27 cellular contexts compared by ENCODE assay signal in the genomic region with DNA sequence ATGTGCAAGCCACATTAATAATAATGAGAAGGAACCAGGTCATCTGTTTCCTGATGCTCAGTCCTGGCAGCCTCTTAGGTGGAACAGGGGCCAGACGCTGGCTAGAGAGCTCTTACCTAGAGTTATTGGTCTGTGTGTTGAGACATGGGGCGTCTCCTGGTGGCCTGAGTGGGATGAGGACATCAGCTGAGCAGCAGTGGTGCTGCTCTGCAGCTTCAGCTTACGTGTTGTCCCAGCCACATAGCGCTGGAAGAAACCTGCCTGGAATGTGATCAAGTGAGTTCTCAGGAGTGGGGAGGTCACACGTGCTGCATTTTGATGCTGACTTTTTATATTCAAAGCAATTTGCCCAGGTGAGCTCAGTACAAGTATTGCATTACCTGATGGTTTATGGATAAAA.
"Had no signal": no experiment of that assay in that cellular context is flagged by ENCODE, and none has a peak within 500 bp of the region (broad histone marks: within the 10 kb centered on the region; RNA-seq: fewer than 3 reads in every experiment).

No MANE protein-coding gene starts in this region.

- H3K9me3 Mint-ChIP-seq: activated CD8-positive, alpha-beta T cell treated with anti-CD3 and anti-CD28 coated beads for 36 hours; activated T-cell treated with anti-CD3 and anti-CD28 coated beads, Interleukin-2, amount 50 U/mL, for 4 hours; activated T-helper 17 cell treated with anti-CD3 and anti-CD28 coated beads, Interleukin-2, amount 50 U/mL, for 72 hours; central memory CD8-positive, alpha-beta T cell; dendritic cell treated with granulocyte-macrophage colony-stimulating factor and Interleukin-4, amounts not matched to agents 40 ng/mL and 50 ng/mL, for 4 days had no signal

- H3K4me3 Mint-ChIP-seq: activated B cell treated with CpG ODN at 0.5 μM for 24 hours; activated CD8-positive, alpha-beta T cell treated with anti-CD3 and anti-CD28 coated beads for 36 hours; activated naive CD8-positive, alpha-beta T cell; activated T-cell treated with anti-CD3 and anti-CD28 coated beads, Interleukin-2, amount 50 U/mL, for 4 hours; activated T-helper 17 cell treated with anti-CD3 and anti-CD28 coated beads, Interleukin-2, amount 50 U/mL, for 72 hours; central memory CD8-positive, alpha-beta T cell; dendritic cell treated with granulocyte-macrophage colony-stimulating factor and Interleukin-4, amounts not matched to agents 40 ng/mL and 50 ng/mL, for 4 days; effector memory CD8-positive, alpha-beta T cell had no signal

- H3K36me3 ChIP-seq: brain microvascular endothelial cell, esophagus muscularis mucosa, WERI-Rb-1 had no signal

- H3K36me3 Mint-ChIP-seq: activated naive CD8-positive, alpha-beta T cell had no signal

- H3K27me3 ChIP-seq: brain microvascular endothelial cell, esophagus muscularis mucosa had no signal

- ATAC-seq: activated CD4-positive, CD25-positive, alpha-beta regulatory T cell treated with anti-CD3 and anti-CD28 coated beads, Interleukin-2, amount 50 U/mL, for 24 hours; activated CD8-positive, alpha-beta T cell treated with anti-CD3 and anti-CD28 coated beads for 36 hours; activated T-cell treated with anti-CD3 and anti-CD28 coated beads, Interleukin-2, amount 50 U/mL, for 4 hours; activated T-helper 17 cell treated with anti-CD3 and anti-CD28 coated beads, Interleukin-2, amount 50 U/mL, for 72 hours; effector memory CD8-positive, alpha-beta T cell had no signal

- DNase-seq: activated B cell treated with CpG ODN at 0.5 μM for 24 hours; activated CD4-positive, alpha-beta T cell treated with anti-CD3 and anti-CD28 coated beads for 48 hours; activated CD4-positive, alpha-beta T cell treated with anti-CD3 and anti-CD28 coated beads, Interleukin-2, amount 50 U/mL, for 1 hour; activated CD4-positive, alpha-beta T cell treated with anti-CD3 and anti-CD28 coated beads, Interleukin-2, amount 50 U/mL, for 48 hours; activated CD8-positive, alpha-beta memory T cell treated with anti-CD3 and anti-CD28 coated beads for 24 hours; activated CD8-positive, alpha-beta T cell treated with anti-CD3 and anti-CD28 coated beads for 36 hours; activated effector memory CD4-positive, alpha-beta T cell treated with Interleukin-2 at 50 U/mL for 16 hours; activated gamma-delta T cell treated with Interleukin-2 at 50 U/mL for 16 hours; activated naive CD4-positive, alpha-beta T cell treated with anti-CD3 and anti-CD28 coated beads, Interleukin-2, amount 50 U/mL, for 16 hours; activated naive CD4-positive, alpha-beta T cell treated with Interleukin-2 at 50 U/mL for 16 hours; activated T-cell treated with anti-CD3 and anti-CD28 coated beads, Interleukin-2, amount 50 U/mL, for 4 hours; amniotic stem cell; anterior cingulate cortex; brain microvascular endothelial cell; dorsolateral prefrontal cortex; effector memory CD8-positive, alpha-beta T cell; erythroblast; head of caudate nucleus; T-helper 2 cell; WERI-Rb-1 had no signal

- H3K27ac Mint-ChIP-seq: activated B cell treated with CpG ODN at 0.5 μM for 24 hours; activated CD8-positive, alpha-beta T cell treated with anti-CD3 and anti-CD28 coated beads for 36 hours; activated naive CD8-positive, alpha-beta T cell; activated T-helper 17 cell treated with anti-CD3 and anti-CD28 coated beads, Interleukin-2, amount 50 U/mL, for 72 hours; dendritic cell treated with granulocyte-macrophage colony-stimulating factor and Interleukin-4, amounts not matched to agents 40 ng/mL and 50 ng/mL, for 4 days; effector memory CD8-positive, alpha-beta T cell had no signal

- H3K4me1 ChIP-seq: esophagus muscularis mucosa had no signal

- H3K27ac ChIP-seq: brain microvascular endothelial cell, coronary artery, dorsolateral prefrontal cortex, esophagus muscularis mucosa, WERI-Rb-1 had no signal

- H3K4me1 Mint-ChIP-seq: activated B cell treated with CpG ODN at 0.5 μM for 24 hours; activated T-helper 17 cell treated with anti-CD3 and anti-CD28 coated beads, Interleukin-2, amount 50 U/mL, for 72 hours; central memory CD8-positive, alpha-beta T cell had no signal

- H3K9me3 ChIP-seq: esophagus muscularis mucosa had no signal

- H3K4me3 ChIP-seq: coronary artery, dorsolateral prefrontal cortex, esophagus muscularis mucosa had no signal

- H3K27me3 Mint-ChIP-seq: activated B cell treated with CpG ODN at 0.5 μM for 24 hours; activated CD8-positive, alpha-beta T cell treated with anti-CD3 and anti-CD28 coated beads for 36 hours; activated naive CD8-positive, alpha-beta T cell; activated T-helper 17 cell treated with anti-CD3 and anti-CD28 coated beads, Interleukin-2, amount 50 U/mL, for 72 hours; central memory CD8-positive, alpha-beta T cell; dendritic cell treated with granulocyte-macrophage colony-stimulating factor and Interleukin-4, amounts not matched to agents 40 ng/mL and 50 ng/mL, for 4 days had no signal
